In the genomic region with DNA sequence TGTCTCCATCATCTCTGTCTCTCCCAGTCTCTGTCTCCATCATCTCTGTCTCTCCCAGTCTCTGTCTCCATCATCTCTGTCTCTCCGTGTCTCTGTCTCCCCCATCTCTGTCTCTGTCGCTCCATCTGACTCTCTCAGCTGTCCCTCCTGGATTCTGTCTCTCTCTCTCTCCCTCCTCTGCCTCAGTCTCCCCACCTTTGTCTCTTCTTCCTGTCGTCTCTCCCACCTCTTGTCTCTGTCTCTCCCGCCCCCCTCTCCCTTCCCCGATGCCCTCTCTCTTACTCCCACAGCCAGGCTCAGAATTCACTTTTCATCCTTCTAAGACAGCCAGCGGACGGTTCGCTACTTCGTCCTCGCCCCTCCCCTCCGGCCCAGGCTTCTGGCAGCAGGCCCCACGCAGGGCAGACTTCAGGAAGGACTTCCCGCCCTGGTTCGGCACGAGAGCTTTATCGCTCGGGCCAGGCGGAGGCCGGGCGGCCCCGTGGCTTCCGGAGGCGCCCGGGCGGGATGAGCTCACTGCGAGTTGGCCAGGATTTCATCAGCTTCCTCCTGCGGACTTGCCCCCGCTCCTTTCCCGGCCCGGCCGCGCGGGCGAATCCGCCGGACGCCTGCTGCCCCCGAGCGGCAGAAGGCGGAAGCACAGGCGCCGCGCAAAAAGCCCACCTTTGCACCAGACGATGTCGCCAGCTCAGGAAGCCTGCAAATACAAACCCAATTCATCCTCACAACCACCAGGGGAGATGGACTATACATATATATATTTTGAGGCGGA, we compare ENCODE assay signal across 1 cellular context.
A peak's percentile ranks its signal among the peaks of the same experiment; 100 is the strongest.
TF ChIP-seq lines count a peak whose summit lies in the region.

No MANE protein-coding gene starts in this region.

TF ChIP-seq in HepG2, 621 proteins besides CTCF, POLR2A, EP300 and RAD21 (continued from another document and continues in another):
- TF ChIP-seq CHD2 (IDR thresholded peaks at IDR 0.05; ENCODE audit: low read depth, low read length) (no peak), TBX3 (IDR thresholded peaks at IDR 0.05; ENCODE audit: borderline replicate concordance) (peak; percentile 32; the same call in 1 of the 2 replicates), TBX2 (CRISPR knock-in tag; IDR thresholded peaks at IDR 0.05; ENCODE audit: borderline replicate concordance) (peak; percentile 88), JUN (CRISPR knock-in tag; IDR thresholded peaks at IDR 0.05) (peak; percentile 85), ATAD3A (CRISPR knock-in tag; IDR thresholded peaks at IDR 0.05) (no peak), HOXA5 (CRISPR knock-in tag; IDR thresholded peaks at IDR 0.05) (peak; percentile 79), MTA1 (CRISPR knock-in tag; IDR thresholded peaks at IDR 0.05; ENCODE audit: borderline replicate concordance) (peak; percentile 77; the same call in 1 of the 2 replicates), RFXANK (CRISPR knock-in tag; IDR thresholded peaks at IDR 0.05) (peak; percentile 78; the same call in 1 of the 2 replicates), ZNF326 (CRISPR knock-in tag; IDR thresholded peaks at IDR 0.05; ENCODE audit: borderline replicate concordance) (no peak), KAT8 (CRISPR knock-in tag; IDR thresholded peaks at IDR 0.05) (peak; percentile 93), ZSCAN9 (CRISPR knock-in tag; IDR thresholded peaks at IDR 0.05; ENCODE audit: borderline replicate concordance) (peak; percentile 83; the same call in 1 of the 2 replicates), ARHGAP35 (CRISPR knock-in tag; IDR thresholded peaks at IDR 0.05; ENCODE audit: borderline replicate concordance) (peak; percentile 63; the same call in 1 of the 2 replicates), ZFAT (CRISPR knock-in tag; conservative IDR thresholded peaks at IDR 0.05) (no peak), MZF1 (CRISPR knock-in tag; IDR thresholded peaks at IDR 0.05; ENCODE audit: borderline replicate concordance) (no peak), ZSCAN25 (CRISPR knock-in tag; IDR thresholded peaks at IDR 0.05) (no peak), MEIS1 (CRISPR knock-in tag; IDR thresholded peaks at IDR 0.05; ENCODE audit: borderline replicate concordance) (peak; percentile 75), MBNL3 (CRISPR knock-in tag; conservative IDR thresholded peaks at IDR 0.05) (no peak), REXO4 (CRISPR knock-in tag; IDR thresholded peaks at IDR 0.05; ENCODE audit: borderline replicate concordance) (no peak), KLF16 (CRISPR knock-in tag; IDR thresholded peaks at IDR 0.05) (peak in 1 of 2 experiments; percentile 90; a peak in 2 of 4 replicates), CENPX (CRISPR knock-in tag; IDR thresholded peaks at IDR 0.05) (no peak), ELK4 (CRISPR knock-in tag; IDR thresholded peaks at IDR 0.05; ENCODE audit: borderline replicate concordance) (no peak), SAFB2 (CRISPR knock-in tag; IDR thresholded peaks at IDR 0.05; ENCODE audit: borderline replicate concordance, low read depth) (peak; percentile 92), ZBTB20 (CRISPR knock-in tag; IDR thresholded peaks at IDR 0.05; ENCODE audit: borderline replicate concordance, low read depth) (peak; percentile 52; the same call in 1 of the 2 replicates), POLR2AphosphoS2 (IDR thresholded peaks at IDR 0.05; ENCODE audit: low read depth, low read length) (no peak)
- TF ChIP-seq, protein P1, sequence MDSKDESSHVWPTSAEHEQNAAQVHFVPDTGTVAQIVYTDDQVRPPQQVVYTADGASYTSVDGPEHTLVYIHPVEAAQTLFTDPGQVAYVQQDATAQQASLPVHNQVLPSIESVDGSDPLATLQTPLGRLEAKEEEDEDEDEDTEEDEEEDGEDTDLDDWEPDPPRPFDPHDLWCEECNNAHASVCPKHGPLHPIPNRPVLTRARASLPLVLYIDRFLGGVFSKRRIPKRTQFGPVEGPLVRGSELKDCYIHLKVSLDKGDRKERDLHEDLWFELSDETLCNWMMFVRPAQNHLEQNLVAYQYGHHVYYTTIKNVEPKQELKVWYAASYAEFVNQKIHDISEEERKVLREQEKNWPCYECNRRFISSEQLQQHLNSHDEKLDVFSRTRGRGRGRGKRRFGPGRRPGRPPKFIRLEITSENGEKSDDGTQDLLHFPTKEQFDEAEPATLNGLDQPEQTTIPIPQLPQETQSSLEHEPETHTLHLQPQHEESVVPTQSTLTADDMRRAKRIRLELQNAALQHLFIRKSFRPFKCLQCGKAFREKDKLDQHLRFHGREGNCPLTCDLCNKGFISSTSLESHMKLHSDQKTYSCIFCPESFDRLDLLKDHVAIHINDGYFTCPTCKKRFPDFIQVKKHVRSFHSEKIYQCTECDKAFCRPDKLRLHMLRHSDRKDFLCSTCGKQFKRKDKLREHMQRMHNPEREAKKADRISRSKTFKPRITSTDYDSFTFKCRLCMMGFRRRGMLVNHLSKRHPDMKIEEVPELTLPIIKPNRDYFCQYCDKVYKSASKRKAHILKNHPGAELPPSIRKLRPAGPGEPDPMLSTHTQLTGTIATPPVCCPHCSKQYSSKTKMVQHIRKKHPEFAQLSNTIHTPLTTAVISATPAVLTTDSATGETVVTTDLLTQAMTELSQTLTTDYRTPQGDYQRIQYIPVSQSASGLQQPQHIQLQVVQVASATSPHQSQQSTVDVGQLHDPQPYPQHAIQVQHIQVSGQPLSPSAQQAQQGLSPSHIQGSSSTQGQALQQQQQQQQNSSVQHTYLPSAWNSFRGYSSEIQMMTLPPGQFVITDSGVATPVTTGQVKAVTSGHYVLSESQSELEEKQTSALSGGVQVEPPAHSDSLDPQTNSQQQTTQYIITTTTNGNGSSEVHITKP (CRISPR knock-in tag; IDR thresholded peaks at IDR 0.05; ENCODE audit: low read depth): no peak
- TF ChIP-seq, protein P2, sequence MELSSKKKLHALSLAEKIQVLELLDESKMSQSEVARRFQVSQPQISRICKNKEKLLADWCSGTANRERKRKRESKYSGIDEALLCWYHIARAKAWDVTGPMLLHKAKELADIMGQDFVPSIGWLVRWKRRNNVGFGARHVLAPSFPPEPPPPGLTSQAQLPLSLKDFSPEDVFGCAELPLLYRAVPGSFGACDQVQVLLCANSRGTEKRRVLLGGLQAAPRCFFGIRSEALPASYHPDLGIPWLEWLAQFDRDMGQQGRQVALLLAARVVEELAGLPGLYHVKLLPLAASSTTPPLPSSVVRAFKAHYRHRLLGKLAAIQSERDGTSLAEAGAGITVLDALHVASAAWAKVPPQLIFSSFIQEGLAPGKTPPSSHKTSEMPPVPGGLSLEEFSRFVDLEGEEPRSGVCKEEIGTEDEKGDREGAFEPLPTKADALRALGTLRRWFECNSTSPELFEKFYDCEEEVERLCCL (CRISPR knock-in tag; IDR thresholded peaks at IDR 0.05; ENCODE audit: borderline replicate concordance): 0 out of 2 replicates have a peak, but pooled peaks have one; percentile 59
- TF ChIP-seq, protein P3, sequence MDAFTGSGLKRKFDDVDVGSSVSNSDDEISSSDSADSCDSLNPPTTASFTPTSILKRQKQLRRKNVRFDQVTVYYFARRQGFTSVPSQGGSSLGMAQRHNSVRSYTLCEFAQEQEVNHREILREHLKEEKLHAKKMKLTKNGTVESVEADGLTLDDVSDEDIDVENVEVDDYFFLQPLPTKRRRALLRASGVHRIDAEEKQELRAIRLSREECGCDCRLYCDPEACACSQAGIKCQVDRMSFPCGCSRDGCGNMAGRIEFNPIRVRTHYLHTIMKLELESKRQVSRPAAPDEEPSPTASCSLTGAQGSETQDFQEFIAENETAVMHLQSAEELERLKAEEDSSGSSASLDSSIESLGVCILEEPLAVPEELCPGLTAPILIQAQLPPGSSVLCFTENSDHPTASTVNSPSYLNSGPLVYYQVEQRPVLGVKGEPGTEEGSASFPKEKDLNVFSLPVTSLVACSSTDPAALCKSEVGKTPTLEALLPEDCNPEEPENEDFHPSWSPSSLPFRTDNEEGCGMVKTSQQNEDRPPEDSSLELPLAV (CRISPR knock-in tag; conservative IDR thresholded peaks at IDR 0.05; ENCODE audit: low read depth): no peak
- TF ChIP-seq, protein P4, sequence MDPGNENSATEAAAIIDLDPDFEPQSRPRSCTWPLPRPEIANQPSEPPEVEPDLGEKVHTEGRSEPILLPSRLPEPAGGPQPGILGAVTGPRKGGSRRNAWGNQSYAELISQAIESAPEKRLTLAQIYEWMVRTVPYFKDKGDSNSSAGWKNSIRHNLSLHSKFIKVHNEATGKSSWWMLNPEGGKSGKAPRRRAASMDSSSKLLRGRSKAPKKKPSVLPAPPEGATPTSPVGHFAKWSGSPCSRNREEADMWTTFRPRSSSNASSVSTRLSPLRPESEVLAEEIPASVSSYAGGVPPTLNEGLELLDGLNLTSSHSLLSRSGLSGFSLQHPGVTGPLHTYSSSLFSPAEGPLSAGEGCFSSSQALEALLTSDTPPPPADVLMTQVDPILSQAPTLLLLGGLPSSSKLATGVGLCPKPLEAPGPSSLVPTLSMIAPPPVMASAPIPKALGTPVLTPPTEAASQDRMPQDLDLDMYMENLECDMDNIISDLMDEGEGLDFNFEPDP (CRISPR knock-in tag; conservative IDR thresholded peaks at IDR 0.05): no peak
- TF ChIP-seq, protein P5, sequence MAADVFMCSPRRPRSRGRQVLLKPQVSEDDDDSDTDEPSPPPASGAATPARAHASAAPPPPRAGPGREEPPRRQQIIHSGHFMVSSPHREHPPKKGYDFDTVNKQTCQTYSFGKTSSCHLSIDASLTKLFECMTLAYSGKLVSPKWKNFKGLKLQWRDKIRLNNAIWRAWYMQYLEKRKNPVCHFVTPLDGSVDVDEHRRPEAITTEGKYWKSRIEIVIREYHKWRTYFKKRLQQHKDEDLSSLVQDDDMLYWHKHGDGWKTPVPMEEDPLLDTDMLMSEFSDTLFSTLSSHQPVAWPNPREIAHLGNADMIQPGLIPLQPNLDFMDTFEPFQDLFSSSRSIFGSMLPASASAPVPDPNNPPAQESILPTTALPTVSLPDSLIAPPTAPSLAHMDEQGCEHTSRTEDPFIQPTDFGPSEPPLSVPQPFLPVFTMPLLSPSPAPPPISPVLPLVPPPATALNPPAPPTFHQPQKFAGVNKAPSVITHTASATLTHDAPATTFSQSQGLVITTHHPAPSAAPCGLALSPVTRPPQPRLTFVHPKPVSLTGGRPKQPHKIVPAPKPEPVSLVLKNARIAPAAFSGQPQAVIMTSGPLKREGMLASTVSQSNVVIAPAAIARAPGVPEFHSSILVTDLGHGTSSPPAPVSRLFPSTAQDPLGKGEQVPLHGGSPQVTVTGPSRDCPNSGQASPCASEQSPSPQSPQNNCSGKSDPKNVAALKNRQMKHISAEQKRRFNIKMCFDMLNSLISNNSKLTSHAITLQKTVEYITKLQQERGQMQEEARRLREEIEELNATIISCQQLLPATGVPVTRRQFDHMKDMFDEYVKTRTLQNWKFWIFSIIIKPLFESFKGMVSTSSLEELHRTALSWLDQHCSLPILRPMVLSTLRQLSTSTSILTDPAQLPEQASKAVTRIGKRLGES (CRISPR knock-in tag; IDR thresholded peaks at IDR 0.05; ENCODE audit: borderline replicate concordance): no peak; the same call in 1 of the 2 replicates
- TF ChIP-seq, protein P6, sequence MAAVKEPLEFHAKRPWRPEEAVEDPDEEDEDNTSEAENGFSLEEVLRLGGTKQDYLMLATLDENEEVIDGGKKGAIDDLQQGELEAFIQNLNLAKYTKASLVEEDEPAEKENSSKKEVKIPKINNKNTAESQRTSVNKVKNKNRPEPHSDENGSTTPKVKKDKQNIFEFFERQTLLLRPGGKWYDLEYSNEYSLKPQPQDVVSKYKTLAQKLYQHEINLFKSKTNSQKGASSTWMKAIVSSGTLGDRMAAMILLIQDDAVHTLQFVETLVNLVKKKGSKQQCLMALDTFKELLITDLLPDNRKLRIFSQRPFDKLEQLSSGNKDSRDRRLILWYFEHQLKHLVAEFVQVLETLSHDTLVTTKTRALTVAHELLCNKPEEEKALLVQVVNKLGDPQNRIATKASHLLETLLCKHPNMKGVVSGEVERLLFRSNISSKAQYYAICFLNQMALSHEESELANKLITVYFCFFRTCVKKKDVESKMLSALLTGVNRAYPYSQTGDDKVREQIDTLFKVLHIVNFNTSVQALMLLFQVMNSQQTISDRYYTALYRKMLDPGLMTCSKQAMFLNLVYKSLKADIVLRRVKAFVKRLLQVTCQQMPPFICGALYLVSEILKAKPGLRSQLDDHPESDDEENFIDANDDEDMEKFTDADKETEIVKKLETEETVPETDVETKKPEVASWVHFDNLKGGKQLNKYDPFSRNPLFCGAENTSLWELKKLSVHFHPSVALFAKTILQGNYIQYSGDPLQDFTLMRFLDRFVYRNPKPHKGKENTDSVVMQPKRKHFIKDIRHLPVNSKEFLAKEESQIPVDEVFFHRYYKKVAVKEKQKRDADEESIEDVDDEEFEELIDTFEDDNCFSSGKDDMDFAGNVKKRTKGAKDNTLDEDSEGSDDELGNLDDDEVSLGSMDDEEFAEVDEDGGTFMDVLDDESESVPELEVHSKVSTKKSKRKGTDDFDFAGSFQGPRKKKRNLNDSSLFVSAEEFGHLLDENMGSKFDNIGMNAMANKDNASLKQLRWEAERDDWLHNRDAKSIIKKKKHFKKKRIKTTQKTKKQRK (IDR thresholded peaks at IDR 0.05; ENCODE audit: low read length): no peak
- TF ChIP-seq, protein P7, sequence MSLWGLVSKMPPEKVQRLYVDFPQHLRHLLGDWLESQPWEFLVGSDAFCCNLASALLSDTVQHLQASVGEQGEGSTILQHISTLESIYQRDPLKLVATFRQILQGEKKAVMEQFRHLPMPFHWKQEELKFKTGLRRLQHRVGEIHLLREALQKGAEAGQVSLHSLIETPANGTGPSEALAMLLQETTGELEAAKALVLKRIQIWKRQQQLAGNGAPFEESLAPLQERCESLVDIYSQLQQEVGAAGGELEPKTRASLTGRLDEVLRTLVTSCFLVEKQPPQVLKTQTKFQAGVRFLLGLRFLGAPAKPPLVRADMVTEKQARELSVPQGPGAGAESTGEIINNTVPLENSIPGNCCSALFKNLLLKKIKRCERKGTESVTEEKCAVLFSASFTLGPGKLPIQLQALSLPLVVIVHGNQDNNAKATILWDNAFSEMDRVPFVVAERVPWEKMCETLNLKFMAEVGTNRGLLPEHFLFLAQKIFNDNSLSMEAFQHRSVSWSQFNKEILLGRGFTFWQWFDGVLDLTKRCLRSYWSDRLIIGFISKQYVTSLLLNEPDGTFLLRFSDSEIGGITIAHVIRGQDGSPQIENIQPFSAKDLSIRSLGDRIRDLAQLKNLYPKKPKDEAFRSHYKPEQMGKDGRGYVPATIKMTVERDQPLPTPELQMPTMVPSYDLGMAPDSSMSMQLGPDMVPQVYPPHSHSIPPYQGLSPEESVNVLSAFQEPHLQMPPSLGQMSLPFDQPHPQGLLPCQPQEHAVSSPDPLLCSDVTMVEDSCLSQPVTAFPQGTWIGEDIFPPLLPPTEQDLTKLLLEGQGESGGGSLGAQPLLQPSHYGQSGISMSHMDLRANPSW (CRISPR knock-in tag; IDR thresholded peaks at IDR 0.05; ENCODE audit: borderline replicate concordance): 0 out of 2 replicates have a peak, but pooled peaks have one; percentile 66
- TF ChIP-seq, protein P8, sequence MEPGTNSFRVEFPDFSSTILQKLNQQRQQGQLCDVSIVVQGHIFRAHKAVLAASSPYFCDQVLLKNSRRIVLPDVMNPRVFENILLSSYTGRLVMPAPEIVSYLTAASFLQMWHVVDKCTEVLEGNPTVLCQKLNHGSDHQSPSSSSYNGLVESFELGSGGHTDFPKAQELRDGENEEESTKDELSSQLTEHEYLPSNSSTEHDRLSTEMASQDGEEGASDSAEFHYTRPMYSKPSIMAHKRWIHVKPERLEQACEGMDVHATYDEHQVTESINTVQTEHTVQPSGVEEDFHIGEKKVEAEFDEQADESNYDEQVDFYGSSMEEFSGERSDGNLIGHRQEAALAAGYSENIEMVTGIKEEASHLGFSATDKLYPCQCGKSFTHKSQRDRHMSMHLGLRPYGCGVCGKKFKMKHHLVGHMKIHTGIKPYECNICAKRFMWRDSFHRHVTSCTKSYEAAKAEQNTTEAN (CRISPR knock-in tag; conservative IDR thresholded peaks at IDR 0.05): peak; percentile 60; the same call in 1 of the 2 replicates
